ENCODE assay signal across 27 cellular contexts in genomic region chr14:77219591-77219990, GRCh38. TPM values are rescaled to one million over a fixed set of nuclear protein-coding genes. Genes with fewer than 3 reads are reported as not detected.
DNase-seq lines count a peak whose midpoint lies in the region; ATAC-seq and TF ChIP-seq lines count a peak whose summit lies in the region.
"Had no signal": no experiment of that assay in that cellular context is flagged by ENCODE, and none has a peak within 500 bp of the region (broad histone marks: within the 10 kb centered on the region; RNA-seq: fewer than 3 reads in every experiment).

No MANE protein-coding gene starts in this region.

- no peaks in the 10 kb centered on the region for H3K36me3 ChIP-seq in parathyroid adenoma (ENCODE audit: control insufficient read depth, insufficient read depth, low read length)
- H3K36me3 ChIP-seq: breast epithelium had no signal

- TF ChIP-seq CTCF in LNCaP clone FGC (IDR thresholded peaks at IDR 0.05; ENCODE audit: control insufficient read depth, extremely low read depth, insufficient read depth) (peak; percentile 43), parathyroid adenoma (IDR thresholded peaks at IDR 0.05) (no peak)

- no peak overlapping the region for H2AFZ ChIP-seq in parathyroid adenoma
- H2AFZ ChIP-seq: hepatocyte had no signal

- H3K27ac ChIP-seq in parathyroid adenoma: no peak overlapping the region
- H3K27ac ChIP-seq: BLaER1 treated with 17β-estradiol and CSF1 and Interleukin-3, amounts not matched to agents 10 nM and 100 nM; breast epithelium; coronary artery; hepatocyte had no signal

- peaks cover 8% of the 10 kb centered on the region for H3K4me1 ChIP-seq in parathyroid adenoma
- H3K4me1 ChIP-seq: breast epithelium had no signal

- ATAC-seq in GM18519 (IDR thresholded peaks at IDR 0.05; ENCODE audit: low FRiP score, unreplicated experiment): no peak
- ATAC-seq: naive thymus-derived CD4-positive, alpha-beta T cell had no signal

- no peaks in the 10 kb centered on the region for H3K9me3 ChIP-seq in parathyroid adenoma (ENCODE audit: control insufficient read depth, low read length)
- H3K9me3 ChIP-seq: BLaER1 treated with 17β-estradiol and CSF1 and Interleukin-3, amounts not matched to agents 10 nM and 100 nM; breast epithelium had no signal

- H3K9ac ChIP-seq in parathyroid adenoma: no peak overlapping the region
- H3K9ac ChIP-seq: BLaER1 treated with 17β-estradiol and CSF1 and Interleukin-3, amounts not matched to agents 10 nM and 100 nM had no signal

- no peaks in the 10 kb centered on the region for H3K79me2 ChIP-seq in parathyroid adenoma
- H3K79me2 ChIP-seq: hepatocyte had no signal

- no peak overlapping the region for H3K4me3 ChIP-seq in LNCaP clone FGC (ENCODE audit: low read depth, low read length)
- H3K4me3 ChIP-seq in parathyroid adenoma (ENCODE audit: low read depth, low read length): peak overlapping the region; percentile 11
- H3K4me3 ChIP-seq: BLaER1 treated with 17β-estradiol and CSF1 and Interleukin-3, amounts not matched to agents 10 nM and 100 nM; breast epithelium; coronary artery; hepatocyte had no signal

- no peaks in the 10 kb centered on the region for H3K27me3 ChIP-seq in parathyroid adenoma (ENCODE audit: control insufficient read depth, insufficient read depth, low read length)
- H3K27me3 ChIP-seq: BLaER1 treated with 17β-estradiol and CSF1 and Interleukin-3, amounts not matched to agents 10 nM and 100 nM; hepatocyte had no signal

- H3K4me2 ChIP-seq in parathyroid adenoma (ENCODE audit: low read length): peak overlapping the region; percentile 42
- H3K4me2 ChIP-seq: BLaER1 treated with 17β-estradiol and CSF1 and Interleukin-3, amounts not matched to agents 10 nM and 100 nM; hepatocyte had no signal

- DNase-seq in LNCaP clone FGC (ENCODE audit: low read depth) (peak; percentile 22), NCI-H2029 treated with DMSO at 0.1 percent for 48 hours (lab: John Stamatoyannopoulos, UW) (peak; percentile 2), cerebellar nuclear complex (lab: John Stamatoyannopoulos, UW) (peak; percentile 72 to 81), NCI-H345 (lab: John Stamatoyannopoulos, UW) (no peak), mucosa of gallbladder (ENCODE audit: low spot score) (no peak)
- DNase-seq: activated CD4-positive, alpha-beta T cell treated with anti-CD3 and anti-CD28 coated beads, Interleukin-2, amount 50 U/mL, for 48 hours; activated CD8-positive, alpha-beta memory T cell treated with anti-CD3 and anti-CD28 coated beads, Interleukin-2, amount 50 U/mL, for 4 hours; activated naive CD4-positive, alpha-beta T cell treated with anti-CD3 and anti-CD28 coated beads, Interleukin-2, amount 10 ng/mL, durations not matched to agents 7 days and 5 days; amniotic stem cell; COR-L47; DND-41; KG1; naive thymus-derived CD4-positive, alpha-beta T cell; NCI-H1694; NCI-H2171 treated with DMSO at 0.1 percent for 48 hours; NCI-H526; T-helper 1 cell; trophoblast cell had no signal

RNA-seq across cellular contexts. Expression of gene TMEM63C, which starts 38.0 kb away (rescaled TPM):
- total RNA-seq in mucosa of gallbladder: 1.4 TPM
- total RNA-seq: pulmonary artery endothelial cell had no signal

RNA-seq across cellular contexts. Expression of gene NGB, which starts 51.4 kb away (rescaled TPM):
- not detected for total RNA-seq in mucosa of gallbladder
- total RNA-seq: breast epithelium; fibroblast of villous mesenchyme; hepatocyte; naive thymus-derived CD4-positive, alpha-beta T cell; pulmonary artery endothelial cell; skeletal muscle tissue had no signal

Comparison
In these comparisons a context has a peak if more than half of its experiments do, and no peak if none do; other contexts are left out.
1. DNase-seq: peak in LNCaP clone FGC (single experiment), NCI-H2029 treated with DMSO at 0.1 percent for 48 hours (single experiment) and cerebellar nuclear complex (2 of 2); none in NCI-H345 (single experiment) and mucosa of gallbladder (single experiment).